ENCODE assay signal across 7 cellular contexts in genomic region chr3:75960031-75960430, GRCh38.
DNase-seq lines count a peak whose midpoint lies in the region; FAIRE-seq and TF ChIP-seq lines count a peak whose summit lies in the region.
"Not testable (repeated sequence)": the region's sequence is repeated elsewhere in the genome, so short reads cannot be mapped to it uniquely, and the experiment has no call there.

No MANE protein-coding gene starts in this region.

- peak; percentile 23 for FAIRE-seq in astrocyte (lab: Jason Lieb, UNC)

- H3K18ac ChIP-seq in mesenchymal stem cell (ENCODE audit: low read depth in 1 of 2, low read length in 2 of 2), result not testable (repeated sequence)

- H3K9ac ChIP-seq in adipocyte (ENCODE audit: low read length); astrocyte (ENCODE audit: low read length); mesenchymal stem cell (ENCODE audit: low read length): not testable (repeated sequence)

- H3K27me3 Mint-ChIP-seq in astrocyte (ENCODE audit: low read depth, unreplicated experiment), result not testable (repeated sequence)

- not testable (repeated sequence) for H3K27me3 ChIP-seq in ACC112 (ENCODE audit: insufficient read depth, low read length); adipocyte (replicated peaks; ENCODE audit: control insufficient read depth, insufficient read depth, low read length); astrocyte (ENCODE audit: insufficient read depth, low read length); mesenchymal stem cell (ENCODE audit: control insufficient read depth in 1 of 2, insufficient read depth in 1 of 2, low read length in 2 of 2)

- H3K23ac ChIP-seq in mesenchymal stem cell (ENCODE audit: low read length in 2 of 2), result not testable (repeated sequence)

- H3K4me2 ChIP-seq in astrocyte (ENCODE audit: low read length); mesenchymal stem cell (ENCODE audit: low read length, poor library complexity, severe bottlenecking): not testable (repeated sequence)

- H3K4me1 ChIP-seq in ACC112 (ENCODE audit: control insufficient read depth, insufficient read depth, low read length, unreplicated experiment); adipocyte (ENCODE audit: control insufficient read depth, insufficient read depth, low read length); astrocyte (ENCODE audit: insufficient read depth, low read length); mesenchymal stem cell (ENCODE audit: control insufficient read depth, insufficient read depth, low read depth, low read length): not testable (repeated sequence)

- WGBS in mesenchymal stem cell, result 61% methylated on average over 2 of the region's 2 CpGs

- H3K36me3 ChIP-seq in ACC112 (ENCODE audit: insufficient read depth, low read length); adipocyte (ENCODE audit: control insufficient read depth, insufficient read depth, low read length, severe bottlenecking); astrocyte (ENCODE audit: insufficient read depth, low read length); mesenchymal stem cell (ENCODE audit: control insufficient read depth in 1 of 2, insufficient read depth in 2 of 2, low read depth in 1 of 2, low read length in 2 of 2): not testable (repeated sequence)

- peaks cover 10% of the 10 kb centered on the region for H3K9me3 Mint-ChIP-seq in astrocyte (ENCODE audit: unreplicated experiment)

- H3K9me3 ChIP-seq in adipocyte (ENCODE audit: control insufficient read depth, low read length) (peaks cover 17% of the 10 kb centered on the region), mesenchymal stem cell (ENCODE audit: control insufficient read depth, low read length) (peaks cover 40% of the 10 kb centered on the region)
- H3K9me3 ChIP-seq in astrocyte (ENCODE audit: insufficient read depth, low read depth, low read length), result not testable (repeated sequence)

- not testable (repeated sequence) for H4K8ac ChIP-seq in mesenchymal stem cell (ENCODE audit: low read length)

- not testable (repeated sequence) for H3K4me3 ChIP-seq in ACC112 (ENCODE audit: low read depth, low read length); adipocyte (ENCODE audit: low read length); astrocyte (ENCODE audit: insufficient read depth, low read depth, low read length); choroid plexus epithelial cell (ENCODE audit: low read depth, low read length); epithelial cell of proximal tubule (ENCODE audit: low read depth, low read length); mesenchymal stem cell (ENCODE audit: insufficient read depth in 1 of 2, low read depth in 1 of 2, low read length in 2 of 2)

- H3K79me1 ChIP-seq in mesenchymal stem cell (replicated peaks; ENCODE audit: low read length, poor library complexity, severe bottlenecking), result not testable (repeated sequence)

- not testable (repeated sequence) for H3K4ac ChIP-seq in mesenchymal stem cell (ENCODE audit: low read depth in 1 of 2, low read length in 2 of 2)

- peak overlapping the region; percentile 39; the same call in 1 of the 2 replicates for H3K27ac ChIP-seq in ACC112 (ENCODE audit: low read depth, low read length)
- not testable (repeated sequence) for H3K27ac ChIP-seq in astrocyte (ENCODE audit: low read depth, low read length); mesenchymal stem cell (ENCODE audit: low read length, poor library complexity, severe bottlenecking)

- not testable (repeated sequence) for TF ChIP-seq CTCF in astrocyte (IDR thresholded peaks at IDR 0.05; ENCODE audit: insufficient read depth, low read depth, low read length); choroid plexus epithelial cell (conservative IDR thresholded peaks at IDR 0.05; ENCODE audit: low read depth, low read length); epithelial cell of proximal tubule (conservative IDR thresholded peaks at IDR 0.05; ENCODE audit: low read depth, low read length)

- not testable (repeated sequence) for H3K79me2 ChIP-seq in ACC112 (ENCODE audit: control insufficient read depth, insufficient read depth, low read length, unreplicated experiment); astrocyte (ENCODE audit: insufficient read depth, low read length)

- H2BK120ac ChIP-seq in mesenchymal stem cell (ENCODE audit: low read depth, low read length), result not testable (repeated sequence)

- not testable (repeated sequence) for H2AFZ ChIP-seq in ACC112 (ENCODE audit: low read length, unreplicated experiment); astrocyte (ENCODE audit: low read depth, low read length); mesenchymal stem cell (ENCODE audit: low read depth, low read length)

- not testable (repeated sequence) for H2BK5ac ChIP-seq in mesenchymal stem cell (ENCODE audit: low read depth, low read length, poor library complexity, severe bottlenecking)

- peak; percentile 42 for DNase-seq in adipocyte (ENCODE audit: low read depth)
- not testable (repeated sequence) for DNase-seq in astrocyte (ENCODE audit: low read depth)
- peak; percentile 53 for DNase-seq in choroid plexus epithelial cell (ENCODE audit: low read depth)
- DNase-seq in epithelial cell of proximal tubule (ENCODE audit: low read depth), result peak; percentile 20
- DNase-seq in iris pigment epithelial cell (ENCODE audit: low read depth), result peak; percentile 82
- DNase-seq in mesenchymal stem cell, result peak; percentile 17

- H2BK12ac ChIP-seq in mesenchymal stem cell (ENCODE audit: low read length in 2 of 2), result not testable (repeated sequence)

- not testable (repeated sequence) for H3K4me3 Mint-ChIP-seq in astrocyte (ENCODE audit: unreplicated experiment)

- H4K91ac ChIP-seq in mesenchymal stem cell (ENCODE audit: low read length), result not testable (repeated sequence)

- H3K14ac ChIP-seq in mesenchymal stem cell (ENCODE audit: low read length in 2 of 2), result not testable (repeated sequence)

- not testable (repeated sequence) for H2AK5ac ChIP-seq in mesenchymal stem cell (ENCODE audit: low read length, severe bottlenecking)

- not testable (repeated sequence) for H4K20me1 ChIP-seq in astrocyte (ENCODE audit: insufficient read depth, low read length)

- not testable (repeated sequence) for H2BK15ac ChIP-seq in mesenchymal stem cell (ENCODE audit: low read depth, poor library complexity, severe bottlenecking)

- H3K4me1 Mint-ChIP-seq in astrocyte (ENCODE audit: low read depth, unreplicated experiment), result not testable (repeated sequence)

- peak overlapping the region; percentile 91 for H3K27ac Mint-ChIP-seq in astrocyte (ENCODE audit: unreplicated experiment)

- H3K36me3 Mint-ChIP-seq in astrocyte (ENCODE audit: low read depth, unreplicated experiment), result not testable (repeated sequence)
